12 cellular contexts compared by ENCODE assay signal in the genomic region with DNA sequence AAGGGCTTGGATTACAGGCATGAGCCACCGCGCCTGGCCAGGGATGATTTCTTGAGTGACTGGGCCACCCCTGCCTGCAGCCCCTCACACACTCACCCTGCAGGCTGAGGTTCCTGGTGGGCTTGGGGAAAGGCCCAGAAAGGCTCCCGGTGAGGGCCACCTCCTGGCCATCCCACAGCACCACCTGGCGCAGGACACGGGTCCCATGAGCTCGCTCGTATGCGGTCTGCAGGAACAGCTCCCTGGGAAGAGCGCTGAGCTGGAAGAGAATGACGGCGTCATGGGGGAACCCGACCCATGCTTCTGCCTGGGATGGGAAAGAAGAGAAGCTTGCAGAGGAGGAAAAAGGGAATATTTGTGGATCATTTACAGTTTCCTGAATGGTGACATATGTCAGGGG. TPM values are rescaled to one million over a fixed set of nuclear protein-coding genes. Genes with fewer than 3 reads are reported as not detected.
DNase-seq lines count a peak whose midpoint lies in the region; ATAC-seq and TF ChIP-seq lines count a peak whose summit lies in the region.
"Had no signal": no experiment of that assay in that cellular context is flagged by ENCODE, and none has a peak within 500 bp of the region (broad histone marks: within the 10 kb centered on the region; RNA-seq: fewer than 3 reads in every experiment).

No MANE protein-coding gene starts in this region.

- CTCF ChIA-PET in activated CD4-positive, alpha-beta T cell treated with anti-CD3 and anti-CD28 coated beads, Interleukin-2, amount 10 ng/mL, durations not matched to agents 7 days and 5 days (lab: Charles Lee) = interaction anchor here (0.6 to 4.3 kb wide), 5 partner anchors 9 to 455 kb away, joined by 3 to 32 read pairs (median 4); no protein-coding TSS in a partner anchor

- no peaks in the 10 kb centered on the region for H3K9me3 Mint-ChIP-seq in activated CD4-positive, alpha-beta T cell treated with anti-CD3 and anti-CD28 coated beads, Interleukin-2, amount 10 ng/mL, durations not matched to agents 7 days and 5 days
- H3K9me3 Mint-ChIP-seq in natural killer cell treated with Interleukin-12 subunit alpha and Interleukin-12 subunit beta and Interleukin-15 and Interleukin-18, amount 100 ng/mL, for 72 hours = no peaks in the 10 kb centered on the region
- H3K9me3 Mint-ChIP-seq in natural killer cell = no peaks in the 10 kb centered on the region
- H3K9me3 Mint-ChIP-seq: CD4-positive, alpha-beta T cell had no signal

- TF ChIP-seq CTCF in natural killer cell (IDR thresholded peaks at IDR 0.05) (no peak), GM13976 (IDR thresholded peaks at IDR 0.05; ENCODE audit: borderline replicate concordance, control extremely low read depth, extremely low read depth, insufficient read depth, missing control alignments) (no peak)

- POLR2A ChIA-PET in activated CD4-positive, alpha-beta T cell treated with anti-CD3 and anti-CD28 coated beads, Interleukin-2, amount 10 ng/mL, durations not matched to agents 7 days and 5 days (lab: Charles Lee) = no interaction called here

- in situ Hi-C loops in GM13976 (cut with MboI; ENCODE audit: low sequenced_read_pairs, unreplicated experiment) = no loop called here

- H3K4me3 Mint-ChIP-seq in activated CD4-positive, alpha-beta T cell treated with anti-CD3 and anti-CD28 coated beads, Interleukin-2, amount 10 ng/mL, durations not matched to agents 7 days and 5 days = no peak overlapping the region
- H3K4me3 Mint-ChIP-seq in natural killer cell treated with Interleukin-12 subunit alpha and Interleukin-12 subunit beta and Interleukin-15 and Interleukin-18, amount 100 ng/mL, for 72 hours = no peak overlapping the region
- no peak overlapping the region for H3K4me3 Mint-ChIP-seq in natural killer cell
- H3K4me3 Mint-ChIP-seq: CD4-positive, alpha-beta T cell; GM23338 had no signal

- H3K4me1 Mint-ChIP-seq in activated CD4-positive, alpha-beta T cell treated with anti-CD3 and anti-CD28 coated beads, Interleukin-2, amount 10 ng/mL, durations not matched to agents 7 days and 5 days = peaks cover 4% of the 10 kb centered on the region
- H3K4me1 Mint-ChIP-seq in natural killer cell treated with Interleukin-12 subunit alpha and Interleukin-12 subunit beta and Interleukin-15 and Interleukin-18, amount 100 ng/mL, for 72 hours (ENCODE audit: low read depth in 2 of 2) = peaks cover 0 to 9% of the 10 kb centered on the region in 2 donors
- H3K4me1 Mint-ChIP-seq in natural killer cell = no peaks in the 10 kb centered on the region
- H3K4me1 Mint-ChIP-seq: GM23338 had no signal

- ATAC-seq in natural killer cell treated with Interleukin-12 subunit alpha and Interleukin-12 subunit beta and Interleukin-15 and Interleukin-18, amount 100 ng/mL, for 72 hours = no peak
- no peak for ATAC-seq in natural killer cell

- H3K27me3 Mint-ChIP-seq in activated CD4-positive, alpha-beta T cell treated with anti-CD3 and anti-CD28 coated beads, Interleukin-2, amount 10 ng/mL, durations not matched to agents 7 days and 5 days = no peaks in the 10 kb centered on the region
- H3K27me3 Mint-ChIP-seq in natural killer cell treated with Interleukin-12 subunit alpha and Interleukin-12 subunit beta and Interleukin-15 and Interleukin-18, amount 100 ng/mL, for 72 hours = no peaks in the 10 kb centered on the region
- no peaks in the 10 kb centered on the region for H3K27me3 Mint-ChIP-seq in natural killer cell (ENCODE audit: low read depth in 2 of 2)
- H3K27me3 Mint-ChIP-seq: CD4-positive, alpha-beta T cell had no signal

- H3K36me3 Mint-ChIP-seq in activated CD4-positive, alpha-beta T cell treated with anti-CD3 and anti-CD28 coated beads, Interleukin-2, amount 10 ng/mL, durations not matched to agents 7 days and 5 days (ENCODE audit: low read depth) = no peaks in the 10 kb centered on the region
- no peaks in the 10 kb centered on the region for H3K36me3 Mint-ChIP-seq in natural killer cell treated with Interleukin-12 subunit alpha and Interleukin-12 subunit beta and Interleukin-15 and Interleukin-18, amount 100 ng/mL, for 72 hours
- H3K36me3 Mint-ChIP-seq in natural killer cell = no peaks in the 10 kb centered on the region

- DNase-seq in activated CD4-positive, alpha-beta T cell treated with anti-CD3 and anti-CD28 coated beads, Interleukin-2, amount 10 ng/mL, durations not matched to agents 7 days and 5 days = no peak
- no peak for DNase-seq in activated CD4-positive, alpha-beta T cell treated with anti-CD3 and anti-CD28 coated beads, Interleukin-2, amount 50 U/mL, for 4 hours
- peak; percentile 29 for DNase-seq in natural killer cell treated with Interleukin-12 subunit alpha and Interleukin-12 subunit beta and Interleukin-15 and Interleukin-18, amount 100 ng/mL, for 72 hours (ENCODE audit: low spot score)
- DNase-seq in natural killer cell (no peak), left kidney (ENCODE audit: low read depth, low spot score) (peak; percentile 51), amygdala (lab: John Stamatoyannopoulos, UW) (no peak), GM13976 (ENCODE audit: low spot score) (no peak)
- DNase-seq: AML-193; Caco-2; CD4-positive, alpha-beta T cell; HCEC 1CT had no signal

- intact Hi-C loops in natural killer cell (cut with micrococcal nuclease) = loop anchor here (2.0 to 5.0 kb wide), 2 partner anchors 238 to 450 kb away; no protein-coding TSS in a partner anchor

- peak overlapping the region; percentile 22 for H3K27ac Mint-ChIP-seq in activated CD4-positive, alpha-beta T cell treated with anti-CD3 and anti-CD28 coated beads, Interleukin-2, amount 10 ng/mL, durations not matched to agents 7 days and 5 days
- no peak overlapping the region for H3K27ac Mint-ChIP-seq in natural killer cell treated with Interleukin-12 subunit alpha and Interleukin-12 subunit beta and Interleukin-15 and Interleukin-18, amount 100 ng/mL, for 72 hours
- H3K27ac Mint-ChIP-seq in natural killer cell = no peak overlapping the region
- H3K27ac Mint-ChIP-seq: CD4-positive, alpha-beta T cell; GM23338 had no signal

RNA-seq across cellular contexts. Expression of gene RMI2, which starts 59.3 kb away (rescaled TPM):
- 10 to 100 TPM; 53.5 to 55.1 TPM for total RNA-seq in activated CD4-positive, alpha-beta T cell treated with anti-CD3 and anti-CD28 coated beads, Interleukin-2, amount 10 ng/mL, durations not matched to agents 7 days and 5 days
- total RNA-seq in natural killer cell treated with Interleukin-12 subunit alpha and Interleukin-12 subunit beta and Interleukin-15 and Interleukin-18, amount 100 ng/mL, for 72 hours = 10 to 100 TPM; 11.6 to 15.2 TPM
- 1 to 10 TPM in 1 of 3 donors, under 1 TPM in 2; 0.83 to 1.1 (median 0.93) TPM for total RNA-seq in natural killer cell

Comparison
In these comparisons a context has a peak if more than half of its experiments do, and no peak if none do; other contexts are left out.
1. DNase-seq: peak in natural killer cell treated with Interleukin-12 subunit alpha and Interleukin-12 subunit beta and Interleukin-15 and Interleukin-18, amount 100 ng/mL, for 72 hours (single experiment) and left kidney (single experiment); none in activated CD4-positive, alpha-beta T cell treated with anti-CD3 and anti-CD28 coated beads, Interleukin-2, amount 10 ng/mL, durations not matched to agents 7 days and 5 days (single experiment), activated CD4-positive, alpha-beta T cell treated with anti-CD3 and anti-CD28 coated beads, Interleukin-2, amount 50 U/mL, for 4 hours (0 of 2), natural killer cell (single experiment), amygdala (0 of 56) and GM13976 (single experiment).
2. RNA of gene RMI2, which starts 59.3 kb away (total RNA-seq): 53.5 to 55.1 TPM in activated CD4-positive, alpha-beta T cell treated with anti-CD3 and anti-CD28 coated beads, Interleukin-2, amount 10 ng/mL, durations not matched to agents 7 days and 5 days and 11.6 to 15.2 TPM in natural killer cell treated with Interleukin-12 subunit alpha and Interleukin-12 subunit beta and Interleukin-15 and Interleukin-18, amount 100 ng/mL, for 72 hours; 0.83 to 1.1 TPM in natural killer cell; every median in the first group is over 4 times any median in the second.